In the genomic region with DNA sequence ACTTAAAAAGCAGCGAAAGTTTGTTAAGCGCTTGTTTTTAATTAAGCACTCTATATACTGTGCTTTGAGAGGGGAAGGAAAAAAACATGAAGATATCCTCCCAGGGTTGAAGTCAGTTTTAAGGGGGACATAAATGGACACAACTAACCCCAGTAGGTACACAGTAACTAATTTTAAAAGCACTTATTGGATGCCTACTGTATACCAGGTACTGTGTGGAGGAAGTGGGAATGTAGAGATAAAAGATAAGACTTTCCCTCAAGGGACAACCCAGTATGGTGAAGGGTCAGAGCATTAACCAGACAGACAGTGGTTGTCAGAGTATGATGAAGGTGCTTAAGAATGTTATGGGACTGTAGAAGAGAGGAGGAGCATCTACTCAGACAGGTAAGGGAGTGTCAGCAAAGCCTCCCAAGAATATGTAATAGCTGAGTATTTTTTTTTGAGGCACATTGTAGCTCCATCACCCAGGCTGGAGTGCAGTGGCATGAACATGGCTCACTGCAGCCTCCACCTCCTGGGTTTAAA, we compare ENCODE assay signal across 9 cellular contexts. TPM values are rescaled to one million over a fixed set of nuclear protein-coding genes. Genes with fewer than 3 reads are reported as not detected.
A peak's percentile ranks its signal among the peaks of the same experiment; 100 is the strongest.
DNase-seq lines count a peak whose midpoint lies in the region; ATAC-seq, FAIRE-seq and TF ChIP-seq lines count a peak whose summit lies in the region.
"Had no signal": no experiment of that assay in that cellular context is flagged by ENCODE, and none has a peak within 500 bp of the region (broad histone marks: within the 10 kb centered on the region; RNA-seq: fewer than 3 reads in every experiment).

No MANE protein-coding gene starts in this region.

- no peak for TF ChIP-seq CTCF in VCaP (conservative IDR thresholded peaks at IDR 0.05)
- no peak for TF ChIP-seq CTCF in fibroblast of villous mesenchyme (IDR thresholded peaks at IDR 0.05; ENCODE audit: insufficient read depth, low read depth, low read length)
- TF ChIP-seq CTCF in retinal pigment epithelial cell (conservative IDR thresholded peaks at IDR 0.05; ENCODE audit: low read depth, low read length): no peak

- peak; percentile 33 for FAIRE-seq in GM12892 (lab: Jason Lieb, UNC)
- FAIRE-seq in GM12891 (lab: Jason Lieb, UNC): no peak
- FAIRE-seq: TTC549 had no signal

- ATAC-seq in HG03135 (IDR thresholded peaks at IDR 0.05; ENCODE audit: unreplicated experiment) (no peak), GM21360 (IDR thresholded peaks at IDR 0.05; ENCODE audit: unreplicated experiment) (no peak)

- peak overlapping the region; percentile 87 for H3K27ac ChIP-seq in VCaP

- no peak for DNase-seq in GM12892 (ENCODE audit: insufficient read length)
- DNase-seq in fibroblast of villous mesenchyme (ENCODE audit: low read depth): no peak
- DNase-seq in retinal pigment epithelial cell (ENCODE audit: low read depth): no peak
- DNase-seq in GM12891 (ENCODE audit: insufficient read length, low spot score): no peak
- no peak for DNase-seq in retina

- H3K4me3 ChIP-seq in fibroblast of villous mesenchyme (ENCODE audit: low read depth, low read length) (peak overlapping the region; percentile 94), retinal pigment epithelial cell (ENCODE audit: low read length) (peak overlapping the region; percentile 95)

- no peak for TF ChIP-seq POLR2A in GM12892 (IDR thresholded peaks at IDR 0.05; ENCODE audit: low read depth, low read length)
- no peak for TF ChIP-seq POLR2A in GM12891 (IDR thresholded peaks at IDR 0.05; ENCODE audit: low read depth, low read length)

TF ChIP-seq in GM12891, 5 proteins besides CTCF, POLR2A, EP300 and RAD21:
- no peak for TF ChIP-seq PAX5 (IDR thresholded peaks at IDR 0.05; ENCODE audit: insufficient read depth, low read length, severe bottlenecking)
- TF ChIP-seq TAF1 (IDR thresholded peaks at IDR 0.05; ENCODE audit: low read depth, low read length): no peak
- no peak for TF ChIP-seq POU2F2 (IDR thresholded peaks at IDR 0.05; ENCODE audit: low read depth, low read length)
- TF ChIP-seq SPI1 (IDR thresholded peaks at IDR 0.05; ENCODE audit: low read depth, low read length): no peak
- no peak for TF ChIP-seq POLR2AphosphoS5 (IDR thresholded peaks at IDR 0.05; ENCODE audit: low read depth, low read length)

RNA-seq across cellular contexts. Expression of gene ABCF1, which starts 0.9 kb away (rescaled TPM):
- polyA plus RNA-seq in GM12892 (2012; ENCODE audit: missing spikeins): 48.3 TPM
- total RNA-seq in fibroblast of villous mesenchyme: 30.9 and 37.6 TPM in 2 replicates
- polyA plus RNA-seq in GM12891 (2012; ENCODE audit: low read depth, missing spikeins): 48.8 TPM

RNA-seq across cellular contexts. Expression of gene PRR3, which starts 15.0 kb away (rescaled TPM):
- 12.4 TPM for polyA plus RNA-seq in GM12892 (2012; ENCODE audit: missing spikeins)
- total RNA-seq in fibroblast of villous mesenchyme: 5.8 and 6.0 TPM in 2 replicates
- polyA plus RNA-seq in GM12891 (2012; ENCODE audit: low read depth, missing spikeins): 12.4 TPM

RNA-seq across cellular contexts. Expression of gene GNL1, which starts 15.9 kb away (rescaled TPM):
- polyA plus RNA-seq in GM12892 (2012; ENCODE audit: missing spikeins): 37.8 TPM
- 50.3 and 52.7 TPM in 2 replicates for total RNA-seq in fibroblast of villous mesenchyme
- 36.3 TPM for polyA plus RNA-seq in GM12891 (2012; ENCODE audit: low read depth, missing spikeins)

RNA-seq across cellular contexts. Expression of gene PPP1R10, which starts 44.9 kb away (rescaled TPM):
- polyA plus RNA-seq in GM12892 (2012; ENCODE audit: missing spikeins): 15.9 TPM
- 37.7 and 70.4 TPM in 2 replicates for total RNA-seq in fibroblast of villous mesenchyme
- polyA plus RNA-seq in GM12891 (2012; ENCODE audit: low read depth, missing spikeins): 10.6 TPM

RNA-seq across cellular contexts. Expression of gene MRPS18B, which starts 45.5 kb away (rescaled TPM):
- polyA plus RNA-seq in GM12892 (2012; ENCODE audit: missing spikeins): 88.1 TPM
- 79.5 and 81.2 TPM in 2 replicates for total RNA-seq in fibroblast of villous mesenchyme
- polyA plus RNA-seq in GM12891 (2012; ENCODE audit: low read depth, missing spikeins): 94.9 TPM
